16 cellular contexts compared by ENCODE assay signal in genomic region chr2:240372051-240372450, GRCh38.
DNase-seq lines count a peak whose midpoint lies in the region; ATAC-seq and TF ChIP-seq lines count a peak whose summit lies in the region.
"Had no signal": no experiment of that assay in that cellular context is flagged by ENCODE, and none has a peak within 500 bp of the region (broad histone marks: within the 10 kb centered on the region; RNA-seq: fewer than 3 reads in every experiment).

No MANE protein-coding gene starts in this region.

- peaks cover 0 to 12% (median 0%) of the 10 kb centered on the region in 7 donors for H3K27me3 ChIP-seq in spleen (replicated peaks in 1 of 7)

- H3K9me3 Mint-ChIP-seq in stimulated activated naive CD8-positive, alpha-beta T cell treated with anti-CD3 and anti-CD28 coated beads, Interleukin-15, amount 100 ng/mL, for 72 hours = no peaks in the 10 kb centered on the region
- H3K9me3 Mint-ChIP-seq in brain (peaks cover 0 to 2% (median 0%) of the 10 kb centered on the region in 5 experiments), CD14-positive monocyte (no peaks in the 10 kb centered on the region)
- H3K9me3 Mint-ChIP-seq: CD8-positive, alpha-beta memory T cell had no signal

- no peak overlapping the region for H3K4me3 Mint-ChIP-seq in stimulated activated naive CD8-positive, alpha-beta T cell treated with anti-CD3 and anti-CD28 coated beads, Interleukin-15, amount 100 ng/mL, for 72 hours
- no peak overlapping the region for H3K4me3 Mint-ChIP-seq in brain
- H3K4me3 Mint-ChIP-seq in CD14-positive monocyte = no peak overlapping the region
- H3K4me3 Mint-ChIP-seq: CD8-positive, alpha-beta memory T cell had no signal

- TF ChIP-seq POLR2A in spleen (IDR thresholded peaks at IDR 0.05) = no peak

- H3K36me3 ChIP-seq in spleen = no peaks in the 10 kb centered on the region

- peak; percentile 3 for ATAC-seq in stimulated activated naive CD8-positive, alpha-beta T cell treated with anti-CD3 and anti-CD28 coated beads, Interleukin-15, amount 100 ng/mL, for 72 hours
- ATAC-seq in stimulated activated naive CD8-positive, alpha-beta T cell treated with anti-CD3 and anti-CD28 coated beads, Interleukin-15, Interleukin-2, amounts not matched to agents 100 U/mL and 50 U/mL, for 24 hours = no peak
- ATAC-seq in GM21619 (IDR thresholded peaks at IDR 0.05; ENCODE audit: unreplicated experiment) = no peak

- no peak overlapping the region for H3K27ac Mint-ChIP-seq in stimulated activated naive CD8-positive, alpha-beta T cell treated with anti-CD3 and anti-CD28 coated beads, Interleukin-15, amount 100 ng/mL, for 72 hours
- H3K27ac Mint-ChIP-seq in brain (peak overlapping the region in 3 of 5 experiments; percentile 33 to 84 (median 79)), CD14-positive monocyte (no peak overlapping the region)
- H3K27ac Mint-ChIP-seq: CD8-positive, alpha-beta memory T cell had no signal

- no peaks in the 10 kb centered on the region for H3K36me3 Mint-ChIP-seq in brain
- H3K36me3 Mint-ChIP-seq in CD14-positive monocyte = no peaks in the 10 kb centered on the region
- H3K36me3 Mint-ChIP-seq: CD8-positive, alpha-beta memory T cell had no signal

- TF ChIP-seq CTCF in brain (conservative IDR thresholded peaks at IDR 0.05) (no peak), spleen (IDR thresholded peaks at IDR 0.05 in 8 of 11, conservative IDR thresholded peaks at IDR 0.05 in 3 of 11) (no peak), CD14-positive monocyte (IDR thresholded peaks at IDR 0.05) (no peak)

- no peaks in the 10 kb centered on the region for H3K4me1 Mint-ChIP-seq in stimulated activated naive CD8-positive, alpha-beta T cell treated with anti-CD3 and anti-CD28 coated beads, Interleukin-15, amount 100 ng/mL, for 72 hours
- H3K4me1 Mint-ChIP-seq in brain (peaks cover 23% of the 10 kb centered on the region), CD14-positive monocyte (no peaks in the 10 kb centered on the region)
- H3K4me1 Mint-ChIP-seq: CD8-positive, alpha-beta memory T cell had no signal

- no peak for DNase-seq in stimulated activated naive CD8-positive, alpha-beta T cell treated with anti-CD3 and anti-CD28 coated beads, Interleukin-15, amount 100 ng/mL, for 72 hours
- DNase-seq in stimulated activated naive CD8-positive, alpha-beta T cell treated with anti-CD3 and anti-CD28 coated beads, Interleukin-15, Interleukin-2, amounts not matched to agents 100 U/mL and 50 U/mL, for 24 hours = no peak
- DNase-seq in spleen (no peak), activated T-cell treated with anti-CD3 and anti-CD28 coated beads for 4 hours (no peak), CD14-positive monocyte (ENCODE audit: low spot score) (no peak)
- DNase-seq: CD8-positive, alpha-beta memory T cell; DMS53; GM23248; NCI-H1092 treated with DMSO at 0.1 percent for 48 hours; NCI-H146; NCI-H2081; NCI-H2171 treated with DMSO at 0.1 percent for 48 hours; NK-92 treated with Interleukin-12 subunit alpha and Interleukin-12 subunit beta, amount 100 ng/mL, for 24 hours; SHP77 treated with DMSO at 0.1 percent for 48 hours had no signal

- H3K27me3 Mint-ChIP-seq in stimulated activated naive CD8-positive, alpha-beta T cell treated with anti-CD3 and anti-CD28 coated beads, Interleukin-15, amount 100 ng/mL, for 72 hours = peaks cover 13% of the 10 kb centered on the region
- H3K27me3 Mint-ChIP-seq in brain (peaks cover 5% of the 10 kb centered on the region), CD14-positive monocyte (ENCODE audit: low read depth in 3 of 3) (peaks cover 0 to 2% (median 1%) of the 10 kb centered on the region in 3 donors)

- H3K9me3 ChIP-seq in spleen = no peaks in the 10 kb centered on the region

- no peak overlapping the region for H3K4me3 ChIP-seq in spleen
- H3K4me3 ChIP-seq: GM23248 had no signal

- WGBS in spleen, 5 donors = 71 to 92% (median 86%) methylated on average over 3 to 4 of the region's 4 CpGs

- peaks cover 0 to 48% (median 8%) of the 10 kb centered on the region in 6 donors for H3K4me1 ChIP-seq in spleen

- H3K27ac ChIP-seq in spleen = peak overlapping the region in 5 of 8 donors; percentile 27 to 80 (median 48)
- H3K27ac ChIP-seq: GM23248 had no signal

- intact Hi-C loops in spleen (cut with DNase I; ENCODE audit: low total_unique reads) = no loop called here
- intact Hi-C loops in CD14-positive monocyte (cut with micrococcal nuclease) = no loop called here

Comparison
In these comparisons a context has a peak if more than half of its experiments do, and no peak if none do; other contexts are left out.
1. H3K27ac Mint-ChIP-seq: peak in brain (3 of 5); none in stimulated activated naive CD8-positive, alpha-beta T cell treated with anti-CD3 and anti-CD28 coated beads, Interleukin-15, amount 100 ng/mL, for 72 hours (0 of 2) and CD14-positive monocyte (0 of 7).